Comparison of ENCODE assay signal across 12 cellular contexts in genomic region chr10:62454696-62455451, GRCh38.
DNase-seq lines count a peak whose midpoint lies in the region; ATAC-seq, FAIRE-seq and TF ChIP-seq lines count a peak whose summit lies in the region.
"Had no signal": no experiment of that assay in that cellular context is flagged by ENCODE, and none has a peak within 500 bp of the region (broad histone marks: within the 10 kb centered on the region; RNA-seq: fewer than 3 reads in every experiment).

No MANE protein-coding gene starts in this region.

- H3K27me3 ChIP-seq in brain microvascular endothelial cell (replicated peaks): no peaks in the 10 kb centered on the region

- FAIRE-seq in urothelium cell line (lab: Jason Lieb, UNC): peak; percentile 77
- FAIRE-seq: GM12878, H1 had no signal

- no peak overlapping the region for H3K4me3 ChIP-seq in brain microvascular endothelial cell (ENCODE audit: low read depth, low read length)
- H3K4me3 ChIP-seq: GM12878 had no signal

- TF ChIP-seq CTCF in brain microvascular endothelial cell (IDR thresholded peaks at IDR 0.05; ENCODE audit: low read depth, low read length, missing control alignments): no peak

- peak; percentile 16 for DNase-seq in SKM-1 treated with dmso at 0.1 percent for 144 hours (lab: John Stamatoyannopoulos, UW; ENCODE audit: unreplicated experiment)
- DNase-seq in SKM-1 (lab: John Stamatoyannopoulos, UW; ENCODE audit: unreplicated experiment): no peak
- DNase-seq in brain microvascular endothelial cell: peak; percentile 24
- DNase-seq in iris pigment epithelial cell (ENCODE audit: low read depth): peak; percentile 75
- DNase-seq in urothelium cell line (ENCODE audit: low spot score): peak; percentile 79
- no peak for DNase-seq in stimulated activated CD4-positive, alpha-beta T cell treated with anti-CD3 and anti-CD28 coated beads, Interleukin-1b, Interleukin-23, amount 100 ng/mL, for 48 hours
- no peak for DNase-seq in stimulated activated CD4-positive, alpha-beta T cell treated with anti-CD3 and anti-CD28 coated beads, Interleukin-4, amount 100 ng/mL, for 24 hours
- DNase-seq: activated effector memory CD4-positive, alpha-beta T cell treated with Interleukin-2 at 50 U/mL for 16 hours; NCI-H446 treated with DMSO at 0.1 percent for 48 hours had no signal

- no peak overlapping the region for H3K27ac ChIP-seq in brain microvascular endothelial cell

- in situ Hi-C loops in brain microvascular endothelial cell (cut with HindIII; ENCODE audit: low pct_ligation_motif_present, low sequenced_read_pairs): no loop called here

- H3K36me3 ChIP-seq in brain microvascular endothelial cell (replicated peaks): no peaks in the 10 kb centered on the region

- ATAC-seq in GM18907 (IDR thresholded peaks at IDR 0.05; ENCODE audit: unreplicated experiment): no peak
- ATAC-seq: GM12878 had no signal

Comparison
In these comparisons a context has a peak if more than half of its experiments do, and no peak if none do; other contexts are left out.
1. DNase-seq: peak in SKM-1 treated with dmso at 0.1 percent for 144 hours (single experiment), brain microvascular endothelial cell (single experiment), iris pigment epithelial cell (single experiment) and urothelium cell line (single experiment); none in SKM-1 (single experiment), stimulated activated CD4-positive, alpha-beta T cell treated with anti-CD3 and anti-CD28 coated beads, Interleukin-1b, Interleukin-23, amount 100 ng/mL, for 48 hours (single experiment) and stimulated activated CD4-positive, alpha-beta T cell treated with anti-CD3 and anti-CD28 coated beads, Interleukin-4, amount 100 ng/mL, for 24 hours (single experiment).